In the genomic region with DNA sequence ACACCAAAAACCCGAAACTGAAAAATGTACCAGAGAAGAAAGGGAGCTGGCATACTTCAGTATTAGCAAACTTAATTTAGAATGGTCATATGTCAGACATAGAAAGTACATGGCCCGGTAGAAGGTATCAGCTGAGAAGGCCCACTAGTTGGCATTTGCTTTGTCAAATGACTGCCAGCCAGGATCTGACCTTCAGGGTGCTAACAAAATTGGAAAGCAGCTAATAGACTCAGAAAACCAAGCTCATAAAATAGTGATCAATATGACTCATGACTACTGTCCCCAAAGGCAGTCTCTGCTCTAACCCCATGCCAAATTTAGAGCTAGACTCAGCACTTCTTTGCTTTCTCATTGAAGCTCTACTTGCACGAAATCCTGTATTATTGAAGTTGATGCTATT, we compare ENCODE assay signal across 19 cellular contexts.
"Had no signal": no experiment of that assay in that cellular context is flagged by ENCODE, and none has a peak within 500 bp of the region (broad histone marks: within the 10 kb centered on the region; RNA-seq: fewer than 3 reads in every experiment).

No MANE protein-coding gene starts in this region.

- DNase-seq: effector memory CD8-positive, alpha-beta T cell; glutamatergic neuron; left lung; lower lobe of right lung; natural killer cell; posterior cingulate gyrus; sigmoid colon; small intestine; stimulated activated CD4-positive, alpha-beta T cell treated with anti-CD3 and anti-CD28 coated beads, Interleukin-12 subunit alpha, Interleukin-12 subunit beta, amount 100 ng/mL, for 4 hours; stimulated activated naive CD4-positive, alpha-beta T cell; stomach; trophoblast cell had no signal

- H3K36me3 ChIP-seq: esophagus muscularis mucosa, gastroesophageal sphincter, left lung, lower lobe of right lung, sigmoid colon, stomach had no signal

- H3K27ac ChIP-seq: epithelial cell of prostate, esophagus muscularis mucosa, gastroesophageal sphincter, left lung, lower lobe of right lung, sigmoid colon, stomach had no signal

- H3K4me3 Mint-ChIP-seq: dendritic cell treated with granulocyte-macrophage colony-stimulating factor and Interleukin-4, amounts not matched to agents 40 ng/mL and 50 ng/mL, for 4 days; effector memory CD8-positive, alpha-beta T cell; memory B cell; mesothelial cell of epicardium; natural killer cell; neural crest cell had no signal

- H3K27me3 Mint-ChIP-seq: dendritic cell treated with granulocyte-macrophage colony-stimulating factor and Interleukin-4, amounts not matched to agents 40 ng/mL and 50 ng/mL, for 4 days; effector memory CD8-positive, alpha-beta T cell; memory B cell had no signal

- H3K27me3 ChIP-seq: esophagus muscularis mucosa, gastroesophageal sphincter, left lung, sigmoid colon, stomach had no signal

- H3K4me1 ChIP-seq: esophagus muscularis mucosa, gastroesophageal sphincter, left lung, lower lobe of right lung, sigmoid colon, stomach had no signal

- H3K9me3 ChIP-seq: esophagus muscularis mucosa, gastroesophageal sphincter, lower lobe of right lung, sigmoid colon had no signal

- H3K27ac Mint-ChIP-seq: dendritic cell treated with granulocyte-macrophage colony-stimulating factor and Interleukin-4, amounts not matched to agents 40 ng/mL and 50 ng/mL, for 4 days; effector memory CD8-positive, alpha-beta T cell; memory B cell; mesothelial cell of epicardium; natural killer cell had no signal

- H3K4me1 Mint-ChIP-seq: memory B cell, natural killer cell, neural crest cell had no signal

- ATAC-seq: effector memory CD8-positive, alpha-beta T cell; gastroesophageal sphincter; left lung; lower lobe of right lung; natural killer cell had no signal

- H3K4me3 ChIP-seq: esophagus muscularis mucosa, gastroesophageal sphincter, left lung, lower lobe of right lung, sigmoid colon, stomach had no signal

- H3K36me3 Mint-ChIP-seq: memory B cell, natural killer cell had no signal
